In genomic region chr5:58279259-58279658, GRCh38 we compare ENCODE assay signal across 29 cellular contexts.
"Had no signal": no experiment of that assay in that cellular context is flagged by ENCODE, and none has a peak within 500 bp of the region (broad histone marks: within the 10 kb centered on the region; RNA-seq: fewer than 3 reads in every experiment).

No MANE protein-coding gene starts in this region.

- H3K9me3 ChIP-seq: ovary, psoas muscle, right lobe of liver, sigmoid colon, suprapubic skin, testis, tibial artery, transverse colon, vagina had no signal

- H3K4me1 Mint-ChIP-seq: natural killer cell; nephron; neural progenitor cell; stimulated activated memory B cell treated with anti-CD40 and anti-IgM and Interleukin-4, amounts not matched to agents 10 μg/mL and 1 μg/mL and 100 μg/mL, for 72 hours had no signal

- H3K4me3 Mint-ChIP-seq: natural killer cell; nephron; neural progenitor cell; stimulated activated memory B cell treated with anti-CD40 and anti-IgM and Interleukin-4, amounts not matched to agents 10 μg/mL and 1 μg/mL and 100 μg/mL, for 72 hours; stimulated activated naive CD8-positive, alpha-beta T cell treated with anti-CD3 and anti-CD28 coated beads, Interleukin-15, amount 100 ng/mL, for 72 hours; type B pancreatic cell had no signal

- H3K27me3 Mint-ChIP-seq: progenitor cell of endocrine pancreas, type B pancreatic cell had no signal

- ATAC-seq: natural killer cell; psoas muscle; right cardiac atrium; right lobe of liver; stimulated activated memory B cell treated with anti-CD40 and anti-IgM and Interleukin-4, amounts not matched to agents 10 μg/mL and 1 μg/mL and 100 μg/mL, for 72 hours; stimulated activated naive CD8-positive, alpha-beta T cell treated with anti-CD3 and anti-CD28 coated beads, Interleukin-15, amount 100 ng/mL, for 72 hours; stimulated activated naive CD8-positive, alpha-beta T cell treated with anti-CD3 and anti-CD28 coated beads, Interleukin-15, Interleukin-2, amounts not matched to agents 100 U/mL and 50 U/mL, for 24 hours had no signal

- H3K9ac ChIP-seq: neural progenitor cell, parathyroid adenoma had no signal

- H3K79me2 ChIP-seq: parathyroid adenoma had no signal

- H3K9me3 Mint-ChIP-seq: natural killer cell; neural progenitor cell; stimulated activated memory B cell treated with anti-CD40 and anti-IgM and Interleukin-4, amounts not matched to agents 10 μg/mL and 1 μg/mL and 100 μg/mL, for 72 hours; stimulated activated naive CD8-positive, alpha-beta T cell treated with anti-CD3 and anti-CD28 coated beads, Interleukin-15, amount 100 ng/mL, for 72 hours had no signal

- H3K4me2 ChIP-seq: neural progenitor cell had no signal

- H3K36me3 ChIP-seq: neural progenitor cell, ovary, right lobe of liver, sigmoid colon, suprapubic skin, tibial artery, transverse colon, vagina had no signal

- H3K4me1 ChIP-seq: neural progenitor cell, parathyroid adenoma, psoas muscle, right lobe of liver, sigmoid colon, suprapubic skin, testis, transverse colon, vagina had no signal

- FAIRE-seq: small intestine, urothelium cell line had no signal

- H3K27me3 ChIP-seq: neural progenitor cell, ovary, right lobe of liver, sigmoid colon, suprapubic skin, testis, tibial artery, transverse colon, vagina had no signal

- DNase-seq: natural killer cell; occipital lobe; ovary; posterior cingulate gyrus; psoas muscle; right cardiac atrium; right lobe of liver; sigmoid colon; small intestine; stimulated activated CD4-positive, alpha-beta T cell treated with anti-CD3 and anti-CD28 coated beads, Interleukin-15, amount 100 ng/mL, for 24 hours; stimulated activated CD4-positive, alpha-beta T cell treated with anti-CD3 and anti-CD28 coated beads, Interleukin-2, amount 100 ng/mL, for 24 hours; stimulated activated CD4-positive, alpha-beta T cell treated with anti-CD3 and anti-CD28 coated beads, Interleukin-2, amount 100 ng/mL, for 48 hours; stimulated activated CD4-positive, alpha-beta T cell treated with anti-CD3 and anti-CD28 coated beads, Interleukin-4, amount 100 ng/mL, for 24 hours; stimulated activated naive CD4-positive, alpha-beta T cell; stimulated activated naive CD8-positive, alpha-beta T cell treated with anti-CD3 and anti-CD28 coated beads, Interleukin-15, amount 100 ng/mL, for 72 hours; stimulated activated naive CD8-positive, alpha-beta T cell treated with anti-CD3 and anti-CD28 coated beads, Interleukin-15, Interleukin-2, amounts not matched to agents 100 U/mL and 50 U/mL, for 24 hours; substantia nigra; testis; tibial artery; transverse colon had no signal

- H3K36me3 Mint-ChIP-seq: natural killer cell; neural progenitor cell; stimulated activated memory B cell treated with anti-CD40 and anti-IgM and Interleukin-4, amounts not matched to agents 10 μg/mL and 1 μg/mL and 100 μg/mL, for 72 hours; type B pancreatic cell had no signal

- H3K27ac Mint-ChIP-seq: natural killer cell; nephron; neural progenitor cell; progenitor cell of endocrine pancreas; stimulated activated memory B cell treated with anti-CD40 and anti-IgM and Interleukin-4, amounts not matched to agents 10 μg/mL and 1 μg/mL and 100 μg/mL, for 72 hours; stimulated activated naive CD8-positive, alpha-beta T cell treated with anti-CD3 and anti-CD28 coated beads, Interleukin-15, amount 100 ng/mL, for 72 hours; type B pancreatic cell had no signal

- H2AFZ ChIP-seq: neural progenitor cell, parathyroid adenoma had no signal

- H3K27ac ChIP-seq: neural progenitor cell, ovary, parathyroid adenoma, psoas muscle, right lobe of liver, sigmoid colon, suprapubic skin, testis, tibial artery, transverse colon, vagina had no signal

- H3K4me3 ChIP-seq: neural progenitor cell, ovary, psoas muscle, right lobe of liver, sigmoid colon, suprapubic skin, testis, tibial artery, transverse colon, vagina had no signal
